Comparison of ENCODE assay signal across 10 cellular contexts in the genomic region with DNA sequence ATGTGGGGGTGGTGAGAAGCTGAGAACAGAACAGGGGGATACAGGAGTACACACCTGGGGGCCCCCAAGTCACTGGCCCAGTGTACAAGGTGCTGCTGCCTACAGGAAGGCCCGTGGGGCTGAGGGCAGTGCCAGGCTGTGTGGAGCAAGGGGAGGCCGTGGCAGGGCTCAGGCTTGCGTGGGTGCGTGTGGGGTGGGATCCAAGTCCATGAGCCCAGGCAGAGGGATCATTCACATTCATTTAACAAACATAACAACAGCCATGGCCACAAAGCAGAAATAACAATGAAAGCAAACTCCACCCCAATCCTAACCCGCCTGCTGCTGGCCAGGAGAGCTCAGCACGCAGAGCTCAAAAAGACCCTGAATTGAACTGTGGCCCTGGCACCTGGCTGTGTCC. TPM values are rescaled to one million over a fixed set of nuclear protein-coding genes. Genes with fewer than 3 reads are reported as not detected.
A peak's percentile ranks its signal among the peaks of the same experiment; 100 is the strongest.
DNase-seq lines count a peak whose midpoint lies in the region; TF ChIP-seq lines count a peak whose summit lies in the region.
"Had no signal": no experiment of that assay in that cellular context is flagged by ENCODE, and none has a peak within 500 bp of the region (broad histone marks: within the 10 kb centered on the region; RNA-seq: fewer than 3 reads in every experiment).

No MANE protein-coding gene starts in this region.

- peak overlapping the region in 6 of 7 donors; percentile 13 to 76 (median 39) for H3K27ac Mint-ChIP-seq in CD14-positive monocyte
- H3K27ac Mint-ChIP-seq: memory B cell had no signal

- H3K4me1 Mint-ChIP-seq in CD14-positive monocyte: peaks cover 39% of the 10 kb centered on the region

- H3K4me1 ChIP-seq in Peyer's patch (peaks cover 0 to 48% (median 1%) of the 10 kb centered on the region in 4 donors), esophagus (ENCODE audit: control insufficient read depth in 2 of 2, insufficient read depth in 2 of 2, low read length in 1 of 2) (peaks cover 26 to 51% of the 10 kb centered on the region in 2 donors), prostate gland (replicated peaks) (peaks cover 21% of the 10 kb centered on the region)

- H3K36me3 ChIP-seq in Peyer's patch: no peaks in the 10 kb centered on the region
- H3K36me3 ChIP-seq in esophagus (ENCODE audit: control insufficient read depth in 2 of 2, insufficient read depth in 2 of 2, low read length in 1 of 2): no peaks in the 10 kb centered on the region
- H3K36me3 ChIP-seq in prostate gland: no peaks in the 10 kb centered on the region

- H3K4me3 ChIP-seq in Peyer's patch: no peak overlapping the region
- H3K4me3 ChIP-seq in esophagus (ENCODE audit: low read depth in 1 of 2, low read length in 2 of 2): peak overlapping the region in 1 of 2 donors; percentile 13
- H3K4me3 ChIP-seq in prostate gland: no peak overlapping the region

- WGBS in esophagus, 2 donors: 30 to 38% methylated on average over 6 of the region's 6 CpGs
- WGBS in prostate gland: 42% methylated on average over 6 of the region's 6 CpGs

- no peaks in the 10 kb centered on the region for H3K27me3 ChIP-seq in Peyer's patch
- H3K27me3 ChIP-seq in esophagus (ENCODE audit: control insufficient read depth in 1 of 2, insufficient read depth in 2 of 2, low read length in 2 of 2): no peaks in the 10 kb centered on the region
- no peaks in the 10 kb centered on the region for H3K27me3 ChIP-seq in prostate gland (replicated peaks; ENCODE audit: insufficient read depth)

- peaks cover 0 to 4% (median 1%) of the 10 kb centered on the region in 3 donors for H3K27me3 Mint-ChIP-seq in CD14-positive monocyte (ENCODE audit: low read depth in 3 of 3)

- intact Hi-C loops in CD14-positive monocyte (cut with micrococcal nuclease) (no loop called here), prostate gland (cut with DNase I) (no loop called here)

- H3K27ac ChIP-seq in Peyer's patch (peak overlapping the region; percentile 36 to 80 (median 68)), esophagus (ENCODE audit: low read depth in 2 of 2, low read length in 1 of 2) (peak overlapping the region; percentile 91 to 94), prostate gland (peak overlapping the region; percentile 22 to 67)

- in situ Hi-C loops in ACHN (cut with HindIII; ENCODE audit: low pct_ligation_motif_present, low pct_unique_long_range_greater_than_20kb, low sequenced_read_pairs): no loop called here

- H3K9me3 Mint-ChIP-seq in CD14-positive monocyte: peaks cover 0 to 2% (median 0%) of the 10 kb centered on the region in 7 donors
- H3K9me3 Mint-ChIP-seq: memory B cell had no signal

- no peaks in the 10 kb centered on the region for H3K9me3 ChIP-seq in Peyer's patch
- no peaks in the 10 kb centered on the region for H3K9me3 ChIP-seq in esophagus (ENCODE audit: control insufficient read depth in 2 of 2, insufficient read depth in 1 of 2, low read depth in 1 of 2, low read length in 1 of 2)
- no peaks in the 10 kb centered on the region for H3K9me3 ChIP-seq in prostate gland

- H3K36me3 Mint-ChIP-seq in CD14-positive monocyte: peaks cover 2 to 6% of the 10 kb centered on the region in 2 donors
- H3K36me3 Mint-ChIP-seq: memory B cell had no signal

- peak overlapping the region; percentile 60 to 87 for H3K4me3 Mint-ChIP-seq in CD14-positive monocyte
- H3K4me3 Mint-ChIP-seq: memory B cell had no signal

- TF ChIP-seq POLR2A in Peyer's patch (IDR thresholded peaks at IDR 0.05) (no peak), prostate gland (IDR thresholded peaks at IDR 0.05) (no peak)

- DNase-seq in CD14-positive monocyte (ENCODE audit: low spot score) (no peak), Peyer's patch (no peak), prostate gland (ENCODE audit: low spot score) (no peak), NCI-H1092 treated with DMSO at 0.1 percent for 48 hours (lab: John Stamatoyannopoulos, UW) (no peak), HPDE6-E6E7 (ENCODE audit: extremely low spot score) (no peak), NCI-H2196 treated with DMSO at 0.1 percent for 48 hours (lab: John Stamatoyannopoulos, UW; ENCODE audit: unreplicated experiment) (no peak), ACHN (no peak)
- DNase-seq: NCI-H1105 had no signal

- TF ChIP-seq CTCF in CD14-positive monocyte (IDR thresholded peaks at IDR 0.05): no peak
- TF ChIP-seq CTCF in Peyer's patch (IDR thresholded peaks at IDR 0.05): no peak
- TF ChIP-seq CTCF in prostate gland (IDR thresholded peaks at IDR 0.05): no peak

RNA-seq across cellular contexts. Expression of gene SCGB1A1, which starts 17.1 kb away (rescaled TPM):
- polyA plus RNA-seq in CD14-positive monocyte: not detected
- not detected for total RNA-seq in Peyer's patch
- 1 to 10 TPM; 4.8 to 5.5 TPM for polyA plus RNA-seq in esophagus
- 100 to 1,000 TPM in 1 of 2 donors, 1 to 10 TPM in 1; 6.8 to 203 TPM for total RNA-seq in prostate gland

Comparison
In these comparisons a context has a peak if more than half of its experiments do, and no peak if none do; other contexts are left out.
1. RNA of gene SCGB1A1, which starts 17.1 kb away (total RNA-seq): 6.8 to 203 TPM in prostate gland; not detected in Peyer's patch; every median in the first group is over 4 times any median in the second.
2. Peak in every context shown above with its lines, with median percentiles within 50 percentile points of each other: H3K27ac ChIP-seq.